In the genomic region with DNA sequence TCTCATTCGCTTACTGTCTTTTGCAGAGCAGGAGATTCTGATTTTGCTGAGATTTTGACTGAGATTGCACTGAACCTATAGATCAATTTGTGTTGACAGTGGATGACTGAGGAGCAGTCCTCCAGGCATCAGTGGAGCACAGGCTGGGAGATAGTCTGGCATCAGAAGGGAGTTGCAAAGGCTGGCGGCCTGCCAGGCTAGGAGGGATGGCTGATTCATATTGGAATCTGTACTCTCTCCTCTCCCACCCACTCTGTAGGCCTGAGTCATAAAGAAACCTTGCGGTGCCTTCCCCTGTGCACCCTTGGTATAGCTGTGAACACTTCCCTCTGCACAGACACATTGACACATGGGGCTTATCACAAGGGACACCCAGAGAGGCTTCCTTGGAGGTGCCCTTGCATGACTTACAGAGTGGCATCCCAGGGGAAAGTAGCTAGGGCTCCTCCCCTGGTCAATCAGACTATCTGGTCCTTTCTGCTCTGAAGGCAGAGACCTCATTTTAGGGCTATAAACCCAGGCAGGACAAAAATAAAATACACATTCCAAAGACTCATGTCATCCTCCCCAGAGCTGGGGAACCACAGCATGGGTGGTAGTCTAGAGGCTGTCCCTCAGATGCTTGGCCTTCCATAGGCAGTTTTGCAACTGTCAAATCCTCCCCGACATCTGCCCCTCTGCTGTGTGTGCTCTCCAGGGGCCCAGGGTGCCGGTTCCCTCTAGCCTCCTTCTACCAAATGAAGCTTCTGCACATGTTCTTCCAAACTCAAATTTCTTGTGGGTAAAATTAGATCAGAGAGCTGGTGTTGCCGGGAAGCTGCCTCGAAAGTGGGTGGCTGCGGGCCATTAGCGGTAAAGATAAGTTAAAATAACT, we compare ENCODE assay signal across 7 cellular contexts.
DNase-seq lines count a peak whose midpoint lies in the region; ATAC-seq and FAIRE-seq lines count a peak whose summit lies in the region.

No MANE protein-coding gene starts in this region.

- peak; percentile 99 for FAIRE-seq in RCC 7860 (lab: Jason Lieb, UNC)

- ATAC-seq in GM18873 (IDR thresholded peaks at IDR 0.05; ENCODE audit: low FRiP score, unreplicated experiment) (peak; percentile 99), HG02970 (IDR thresholded peaks at IDR 0.05; ENCODE audit: low FRiP score, unreplicated experiment) (peak; percentile 96)

- DNase-seq in RCC 7860 (ENCODE audit: low spot score) = peak; percentile 100
- peak; percentile 80 for DNase-seq in activated naive CD4-positive, alpha-beta T cell treated with anti-CD3 and anti-CD28 coated beads, Interleukin-2, amount 50 U/mL, for 16 hours
- peak; percentile 78 for DNase-seq in hepatic stellate cell (ENCODE audit: low spot score)
- peak; percentile 79 for DNase-seq in stimulated activated CD4-positive, alpha-beta T cell treated with anti-CD3 and anti-CD28 coated beads, Interleukin-4, amount 100 ng/mL, for 1 hour
- no peak for DNase-seq in DMS153 (lab: John Stamatoyannopoulos, UW)
